In the genomic region with DNA sequence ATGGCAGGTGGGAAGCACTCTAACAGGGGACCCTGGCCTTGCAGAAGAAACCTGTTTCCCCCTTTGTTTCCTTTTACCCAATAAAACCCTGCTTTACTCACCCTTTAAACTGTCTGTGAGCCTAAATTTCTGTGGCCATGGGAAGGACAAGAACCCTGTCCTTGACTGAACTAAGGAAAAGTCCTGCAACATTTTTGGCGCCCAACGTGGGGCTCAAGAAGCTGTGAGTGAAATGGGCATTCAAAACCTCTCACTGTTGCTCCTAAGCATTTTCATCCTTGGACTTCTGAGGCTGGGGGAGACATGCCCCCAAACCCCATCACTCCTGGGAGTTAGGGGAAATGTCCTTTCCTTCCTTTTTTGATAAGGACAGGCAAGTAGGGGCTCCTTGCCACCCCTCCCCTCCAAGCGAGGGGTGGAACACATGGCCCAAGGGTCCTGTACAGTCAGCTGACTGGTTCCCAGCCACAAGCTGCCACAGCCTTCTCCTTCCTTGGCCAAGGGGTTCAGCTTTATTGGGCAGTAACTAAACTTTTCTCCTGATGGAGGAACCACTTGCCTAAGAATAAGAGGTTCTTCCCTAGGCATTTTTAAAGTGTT, we compare ENCODE assay signal across 17 cellular contexts.
DNase-seq lines count a peak whose midpoint lies in the region; ATAC-seq and TF ChIP-seq lines count a peak whose summit lies in the region.
"Had no signal": no experiment of that assay in that cellular context is flagged by ENCODE, and none has a peak within 500 bp of the region (broad histone marks: within the 10 kb centered on the region; RNA-seq: fewer than 3 reads in every experiment).

No MANE protein-coding gene starts in this region.

- DNase-seq in A673 (ENCODE audit: low spot score): peak; percentile 18
- DNase-seq in COLO668 (lab: John Stamatoyannopoulos, UW; ENCODE audit: unreplicated experiment): peak; percentile 56
- DNase-seq in OCI-LY7 (ENCODE audit: low spot score): peak; percentile 25
- DNase-seq in fibroblast of mammary gland (ENCODE audit: low read depth): peak; percentile 10
- no peak for DNase-seq in AG20443 (ENCODE audit: low spot score)
- DNase-seq: gastrocnemius medialis, left cardiac atrium, midbrain, NCI-H1694 treated with DMSO at 0.1 percent for 48 hours, psoas muscle, spleen, thyroid gland had no signal

- POLR2A ChIA-PET in A673 (lab: Charles Lee; ENCODE audit: low non-redundant PET): no interaction called here
- POLR2A ChIA-PET in OCI-LY7 (lab: Charles Lee): no interaction called here

- no peak overlapping the region for H2AFZ ChIP-seq in OCI-LY7 (ENCODE audit: low read length)

- H3K4me1 ChIP-seq in A673 (ENCODE audit: insufficient read depth, low read length, poor library complexity, severe bottlenecking) (no peaks in the 10 kb centered on the region), OCI-LY7 (ENCODE audit: insufficient read depth, low read length, poor library complexity, severe bottlenecking) (no peaks in the 10 kb centered on the region)
- H3K4me1 ChIP-seq: ascending aorta, gastrocnemius medialis, psoas muscle, spleen, thyroid gland had no signal

- H3K9me2 ChIP-seq in OCI-LY7 (ENCODE audit: insufficient read depth, low read length): no peaks in the 10 kb centered on the region

- TF ChIP-seq CTCF in A673 (conservative IDR thresholded peaks at IDR 0.05; ENCODE audit: low read depth, low read length) (no peak), OCI-LY7 (conservative IDR thresholded peaks at IDR 0.05; ENCODE audit: low read length) (no peak), fibroblast of mammary gland (conservative IDR thresholded peaks at IDR 0.05; ENCODE audit: control insufficient read depth, insufficient read depth, low read depth, low read length) (no peak)

- ATAC-seq in GM18511 (IDR thresholded peaks at IDR 0.05; ENCODE audit: unreplicated experiment): no peak
- ATAC-seq in HG02870 (IDR thresholded peaks at IDR 0.05; ENCODE audit: unreplicated experiment): no peak
- ATAC-seq in HG02678 (IDR thresholded peaks at IDR 0.05; ENCODE audit: unreplicated experiment): no peak
- ATAC-seq: gastrocnemius medialis, HepG2, left cardiac atrium, psoas muscle had no signal

- CTCF ChIA-PET in A673 (lab: Charles Lee) (no interaction called here), OCI-LY7 (lab: Charles Lee; ENCODE audit: unreplicated experiment) (no interaction called here)

- no TSS peak for BruUV-seq in A673 (replicated peaks; lab: Mats Ljungman, UMichigan)
- BruUV-seq in OCI-LY7 (replicated peaks; lab: Mats Ljungman, UMichigan): no TSS peak

- peaks cover 34% of the 10 kb centered on the region for H3K9me3 ChIP-seq in A673 (ENCODE audit: low read depth, low read length, poor library complexity, severe bottlenecking)
- peaks cover 21% of the 10 kb centered on the region for H3K9me3 ChIP-seq in OCI-LY7 (ENCODE audit: low read length)
- H3K9me3 ChIP-seq: thyroid gland had no signal

- intact Hi-C loops in A673 (cut with micrococcal nuclease; ENCODE audit: unreplicated experiment) (no loop called here), OCI-LY7 (cut with micrococcal nuclease; ENCODE audit: unreplicated experiment) (no loop called here)

- H3K27me3 ChIP-seq in A673 (replicated peaks; ENCODE audit: insufficient read depth, low read depth, low read length, poor library complexity): no peaks in the 10 kb centered on the region
- H3K27me3 ChIP-seq: ascending aorta, gastrocnemius medialis, spleen, thyroid gland had no signal

- H3K4me3 ChIP-seq in A673 (ENCODE audit: low read depth, low read length, poor library complexity, severe bottlenecking) (no peak overlapping the region), OCI-LY7 (ENCODE audit: low read depth, low read length, poor library complexity, severe bottlenecking) (no peak overlapping the region), fibroblast of mammary gland (ENCODE audit: control insufficient read depth, low read depth, low read length) (no peak overlapping the region)
- H3K4me3 ChIP-seq: ascending aorta, gastrocnemius medialis, psoas muscle, spleen, thyroid gland had no signal

- H3K4me2 ChIP-seq in OCI-LY7 (ENCODE audit: low read length): no peak overlapping the region

- H3K27ac ChIP-seq in A673 (ENCODE audit: low read depth, low read length, poor library complexity, severe bottlenecking) (no peak overlapping the region), OCI-LY7 (ENCODE audit: low read depth, low read length, poor library complexity, severe bottlenecking) (no peak overlapping the region)
- H3K27ac ChIP-seq: ascending aorta, gastrocnemius medialis, psoas muscle, spleen, thyroid gland had no signal

- no peaks in the 10 kb centered on the region for H3K79me2 ChIP-seq in OCI-LY7 (ENCODE audit: insufficient read depth, low read depth, low read length)

- no peaks in the 10 kb centered on the region for H3K36me3 ChIP-seq in A673 (ENCODE audit: insufficient read depth, low read length, poor library complexity, severe bottlenecking)
- H3K36me3 ChIP-seq in OCI-LY7 (ENCODE audit: insufficient read depth, low read length): no peaks in the 10 kb centered on the region
- H3K36me3 ChIP-seq: ascending aorta, gastrocnemius medialis, spleen, thyroid gland had no signal

- no peaks in the 10 kb centered on the region for H4K20me1 ChIP-seq in OCI-LY7 (ENCODE audit: insufficient read depth, low read length)
